In the genomic region with DNA sequence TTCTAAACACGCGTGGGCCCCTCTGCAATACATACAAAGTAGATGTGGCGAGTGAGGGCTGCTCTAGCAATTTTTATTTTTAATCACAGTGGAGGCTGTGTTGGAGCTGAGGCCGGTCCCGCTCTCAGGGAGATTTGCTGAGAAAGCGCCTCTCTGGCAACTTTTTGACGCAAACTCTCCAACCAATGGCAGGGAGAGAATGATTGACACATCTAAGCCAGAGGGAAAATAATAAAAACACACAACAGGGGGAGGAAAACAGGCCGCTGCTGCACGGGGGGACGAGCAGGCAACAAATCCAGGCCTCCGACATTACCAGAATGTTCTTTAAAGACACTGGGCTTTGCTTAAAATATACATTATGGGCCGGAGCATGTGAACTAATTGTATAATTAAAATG, we compare ENCODE assay signal across 15 cellular contexts. TPM values are rescaled to one million over a fixed set of nuclear protein-coding genes. Genes with fewer than 3 reads are reported as not detected.
A peak's percentile ranks its signal among the peaks of the same experiment; 100 is the strongest.
DNase-seq lines count a peak whose midpoint lies in the region; ATAC-seq, FAIRE-seq and TF ChIP-seq lines count a peak whose summit lies in the region.
"Had no signal": no experiment of that assay in that cellular context is flagged by ENCODE, and none has a peak within 500 bp of the region (broad histone marks: within the 10 kb centered on the region; RNA-seq: fewer than 3 reads in every experiment).

Gene OTX2, minus strand, starts transcription at position 139 of the 400 bp plus-strand sequence. CDS start 5,023 bp downstream, outside the sequence.

- CTCF ChIA-PET in T-cell (lab: Charles Lee): no interaction called here

- H3K27ac ChIP-seq in HUES6 (ENCODE audit: low read depth, low read length) (no peak within 1 kb of the TSS), neural cell (ENCODE audit: low read length) (peak within 1 kb of the TSS; percentile 14), aorta (ENCODE audit: low read depth in 1 of 2, low read length in 2 of 2) (no peak within 1 kb of the TSS)
- H3K27ac ChIP-seq: gastrocnemius medialis, lower lobe of right lung, stomach had no signal

- no peak for DNase-seq in D721Med (ENCODE audit: insufficient read length, low spot score)
- peak; percentile 5 to 36 for DNase-seq in cerebellar nuclear complex (lab: John Stamatoyannopoulos, UW)
- DNase-seq in T-cell: no peak
- DNase-seq in GM13976 (ENCODE audit: low spot score): no peak
- DNase-seq in aorta: no peak
- DNase-seq: CD4-positive, CD25-positive, alpha-beta regulatory T cell; gastrocnemius medialis; lower lobe of right lung; NCI-H1105; stomach had no signal

- H3K9ac ChIP-seq in HUES6 (ENCODE audit: low read length) (peak within 1 kb of the TSS; percentile 64), neural cell (ENCODE audit: low read length) (peak within 1 kb of the TSS; percentile 59)

- H3K4me3 ChIP-seq in HUES6 (ENCODE audit: low read depth, low read length) (peak within 1 kb of the TSS; percentile 69), neural cell (ENCODE audit: low read length) (peak within 1 kb of the TSS; percentile 65), aorta (ENCODE audit: low read length in 2 of 2) (no peak within 1 kb of the TSS)
- H3K4me3 ChIP-seq: lower lobe of right lung had no signal

- peaks cover 8% of the 10 kb centered on the region for H3K36me3 Mint-ChIP-seq in T-cell

- H4K20me1 ChIP-seq in neural cell (ENCODE audit: insufficient read depth): no peaks in the 10 kb centered on the region

- H3K4me3 Mint-ChIP-seq in T-cell: peak within 1 kb of the TSS in 1 of 3 donors; percentile 64

- H3K9me3 ChIP-seq in HUES6 (ENCODE audit: control insufficient read depth, insufficient read depth, low read depth, low read length) (no peaks in the 10 kb centered on the region), neural cell (ENCODE audit: low read length) (no peaks in the 10 kb centered on the region), aorta (ENCODE audit: control insufficient read depth, low read length) (no peaks in the 10 kb centered on the region)
- H3K9me3 ChIP-seq: gastrocnemius medialis, lower lobe of right lung had no signal

- POLR2A ChIA-PET in T-cell (lab: Charles Lee): no interaction called here

- peak; percentile 25 for FAIRE-seq in D721Med (lab: Jason Lieb, UNC)

- H3K36me3 ChIP-seq in HUES6 (ENCODE audit: control insufficient read depth, insufficient read depth, low read length) (no peaks in the 10 kb centered on the region), neural cell (ENCODE audit: insufficient read depth, low read length) (no peaks in the 10 kb centered on the region), aorta (ENCODE audit: control insufficient read depth in 1 of 2, insufficient read depth in 2 of 2, low read length in 1 of 2) (no peaks in the 10 kb centered on the region)
- H3K36me3 ChIP-seq: gastrocnemius medialis, lower lobe of right lung, stomach had no signal

- H2AFZ ChIP-seq in neural cell (ENCODE audit: low read depth, low read length): peak within 1 kb of the TSS; percentile 10

- no peak for TF ChIP-seq RAD21 in neural cell (conservative IDR thresholded peaks at IDR 0.05)

- intact Hi-C loops in aorta (cut with DNase I): no loop called here

- no peak for ATAC-seq in T-cell (replicated peaks in 1 of 4)
- no peak for ATAC-seq in GM21717 (IDR thresholded peaks at IDR 0.05; ENCODE audit: unreplicated experiment)
- ATAC-seq in aorta (ENCODE audit: low FRiP score): no peak
- ATAC-seq: gastrocnemius medialis, lower lobe of right lung, Right ventricle myocardium inferior had no signal

- TF ChIP-seq EP300 in neural cell (conservative IDR thresholded peaks at IDR 0.05; ENCODE audit: poor library complexity, severe bottlenecking): no peak

- in situ Hi-C loops in GM13976 (cut with MboI; ENCODE audit: low sequenced_read_pairs, unreplicated experiment): no loop called here

- H3K4me1 Mint-ChIP-seq in T-cell: peaks cover 34 to 35% (median 34%) of the 10 kb centered on the region in 3 donors

- peaks cover 92% of the 10 kb centered on the region for H3K79me2 ChIP-seq in neural cell (replicated peaks; ENCODE audit: insufficient read depth, low read length)

- H3K4me2 ChIP-seq in neural cell (ENCODE audit: low read length): peak within 1 kb of the TSS; percentile 66

- peaks cover 70 to 78% of the 10 kb centered on the region in 2 donors for H3K27me3 Mint-ChIP-seq in T-cell

- H3K27me3 ChIP-seq in HUES6 (ENCODE audit: control insufficient read depth, insufficient read depth, low read length): peaks cover 89% of the 10 kb centered on the region
- H3K27me3 ChIP-seq in neural cell (ENCODE audit: insufficient read depth, low read depth, low read length): peaks cover 97% of the 10 kb centered on the region
- peaks cover 0 to 6% of the 10 kb centered on the region in 2 donors for H3K27me3 ChIP-seq in aorta (ENCODE audit: control insufficient read depth in 1 of 2, insufficient read depth in 2 of 2, low read length in 1 of 2)

- H3K4me1 ChIP-seq in HUES6 (ENCODE audit: control insufficient read depth, insufficient read depth, low read length) (peaks cover 61% of the 10 kb centered on the region), aorta (ENCODE audit: control insufficient read depth in 1 of 2, insufficient read depth in 2 of 2, low read length in 2 of 2) (no peaks in the 10 kb centered on the region)

- whole genome bisulfite sequencing in aorta, 2 donors: 33 to 34% methylated on average over 12 of the region's 12 CpGs

- TF ChIP-seq CTCF in D721Med (IDR thresholded peaks at IDR 0.05; ENCODE audit: insufficient read depth, missing control alignments) (no peak), neural cell (IDR thresholded peaks at IDR 0.05; ENCODE audit: poor library complexity, severe bottlenecking) (no peak), GM13976 (IDR thresholded peaks at IDR 0.05; ENCODE audit: borderline replicate concordance, control extremely low read depth, extremely low read depth, insufficient read depth, missing control alignments) (no peak)

- no peaks in the 10 kb centered on the region for H3F3A ChIP-seq in neural cell (ENCODE audit: insufficient read depth, low read length, poor library complexity, severe bottlenecking)

- no peaks in the 10 kb centered on the region for H3K9me2 ChIP-seq in neural cell (ENCODE audit: insufficient read depth, low read length)

- H3K9me3 Mint-ChIP-seq in T-cell: peaks cover 0 to 4% (median 4%) of the 10 kb centered on the region in 3 donors

- peak within 1 kb of the TSS in 1 of 2 donors; percentile 68 for H3K27ac Mint-ChIP-seq in T-cell
- H3K27ac Mint-ChIP-seq: CD4-positive, CD25-positive, alpha-beta regulatory T cell had no signal

TF ChIP-seq in neural cell, 6 proteins besides CTCF, POLR2A, EP300 and RAD21:
- no peak for TF ChIP-seq POLR2AphosphoS5 (IDR thresholded peaks at IDR 0.05)
- no peak for TF ChIP-seq SMC3 (conservative IDR thresholded peaks at IDR 0.05; ENCODE audit: poor library complexity)
- no peak for TF ChIP-seq MXI1 (conservative IDR thresholded peaks at IDR 0.05; ENCODE audit: poor library complexity, severe bottlenecking)
- no peak for TF ChIP-seq EZH2 (IDR thresholded peaks at IDR 0.05; ENCODE audit: borderline replicate concordance, insufficient read depth, low read length, poor library complexity, severe bottlenecking)
- no peak for TF ChIP-seq TAF1 (IDR thresholded peaks at IDR 0.05; ENCODE audit: low read depth)
- TF ChIP-seq, protein P1, sequence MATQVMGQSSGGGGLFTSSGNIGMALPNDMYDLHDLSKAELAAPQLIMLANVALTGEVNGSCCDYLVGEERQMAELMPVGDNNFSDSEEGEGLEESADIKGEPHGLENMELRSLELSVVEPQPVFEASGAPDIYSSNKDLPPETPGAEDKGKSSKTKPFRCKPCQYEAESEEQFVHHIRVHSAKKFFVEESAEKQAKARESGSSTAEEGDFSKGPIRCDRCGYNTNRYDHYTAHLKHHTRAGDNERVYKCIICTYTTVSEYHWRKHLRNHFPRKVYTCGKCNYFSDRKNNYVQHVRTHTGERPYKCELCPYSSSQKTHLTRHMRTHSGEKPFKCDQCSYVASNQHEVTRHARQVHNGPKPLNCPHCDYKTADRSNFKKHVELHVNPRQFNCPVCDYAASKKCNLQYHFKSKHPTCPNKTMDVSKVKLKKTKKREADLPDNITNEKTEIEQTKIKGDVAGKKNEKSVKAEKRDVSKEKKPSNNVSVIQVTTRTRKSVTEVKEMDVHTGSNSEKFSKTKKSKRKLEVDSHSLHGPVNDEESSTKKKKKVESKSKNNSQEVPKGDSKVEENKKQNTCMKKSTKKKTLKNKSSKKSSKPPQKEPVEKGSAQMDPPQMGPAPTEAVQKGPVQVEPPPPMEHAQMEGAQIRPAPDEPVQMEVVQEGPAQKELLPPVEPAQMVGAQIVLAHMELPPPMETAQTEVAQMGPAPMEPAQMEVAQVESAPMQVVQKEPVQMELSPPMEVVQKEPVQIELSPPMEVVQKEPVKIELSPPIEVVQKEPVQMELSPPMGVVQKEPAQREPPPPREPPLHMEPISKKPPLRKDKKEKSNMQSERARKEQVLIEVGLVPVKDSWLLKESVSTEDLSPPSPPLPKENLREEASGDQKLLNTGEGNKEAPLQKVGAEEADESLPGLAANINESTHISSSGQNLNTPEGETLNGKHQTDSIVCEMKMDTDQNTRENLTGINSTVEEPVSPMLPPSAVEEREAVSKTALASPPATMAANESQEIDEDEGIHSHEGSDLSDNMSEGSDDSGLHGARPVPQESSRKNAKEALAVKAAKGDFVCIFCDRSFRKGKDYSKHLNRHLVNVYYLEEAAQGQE (IDR thresholded peaks at IDR 0.05; ENCODE audit: borderline replicate concordance): no peak
TF ChIP-seq in neural cell: peak in this region for 0.

RNA-seq across cellular contexts. Expression of gene OTX2, which starts in this region (rescaled TPM):
- polyA plus RNA-seq in neural cell: 2.1 and 3.2 TPM in 2 replicates
- 1.7 and 7.1 TPM in 2 replicates for polyA minus RNA-seq in neural cell
- total RNA-seq in T-cell: under 1 TPM in 1 of 5 donors, not detected in 4; 0.22 TPM
- total RNA-seq in aorta: not detected
- not detected for polyA plus RNA-seq in aorta
- total RNA-seq: CD4-positive, CD25-positive, alpha-beta regulatory T cell; gastrocnemius medialis; lower lobe of right lung; NCI-H460; Right ventricle myocardium inferior; stomach had no signal
- polyA plus RNA-seq: CD4-positive, CD25-positive, alpha-beta regulatory T cell; stomach had no signal

Comparison
In these comparisons a context has a peak if more than half of its experiments do, and no peak if none do; other contexts are left out.
1. DNase-seq: peak in cerebellar nuclear complex (2 of 2); none in D721Med (single experiment), T-cell (0 of 34), GM13976 (single experiment) and aorta (0 of 2).
2. H3K4me3 ChIP-seq: peak in HUES6 (single experiment) and neural cell (single experiment); none in aorta (0 of 2).